16 cellular contexts compared by ENCODE assay signal in the genomic region with DNA sequence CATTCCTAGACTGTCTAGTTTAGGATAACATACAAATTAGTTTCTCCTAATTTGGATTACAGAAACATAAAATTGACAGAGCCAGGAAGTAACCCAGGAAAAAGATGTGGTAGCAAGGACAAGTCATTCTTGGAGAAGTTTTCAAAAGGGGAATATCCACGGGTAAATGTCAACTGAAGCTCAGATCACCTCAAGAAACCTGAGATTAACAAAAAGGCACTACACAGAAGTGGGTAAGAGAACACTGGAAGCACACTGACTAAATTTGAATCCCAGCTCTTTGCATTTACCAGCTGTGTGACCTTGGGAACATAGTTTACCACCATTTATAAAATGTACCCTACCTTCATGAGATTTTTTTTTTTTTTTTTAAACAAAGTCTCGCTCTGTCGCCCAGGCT. TPM values are rescaled to one million over a fixed set of nuclear protein-coding genes. Genes with fewer than 3 reads are reported as not detected.
A peak's percentile ranks its signal among the peaks of the same experiment; 100 is the strongest.
DNase-seq lines count a peak whose midpoint lies in the region; ATAC-seq and TF ChIP-seq lines count a peak whose summit lies in the region.
"Had no signal": no experiment of that assay in that cellular context is flagged by ENCODE, and none has a peak within 500 bp of the region (broad histone marks: within the 10 kb centered on the region; RNA-seq: fewer than 3 reads in every experiment).

No MANE protein-coding gene starts in this region.

- H3K4me2 ChIP-seq in osteoblast (ENCODE audit: insufficient read depth, low read length) = no peak overlapping the region
- H3K4me2 ChIP-seq: BLaER1 treated with 17β-estradiol and CSF1 and Interleukin-3, amounts not matched to agents 10 nM and 100 nM had no signal

- peaks cover 17% of the 10 kb centered on the region for H3K4me1 Mint-ChIP-seq in activated CD4-positive, alpha-beta T cell treated with anti-CD3 and anti-CD28 coated beads for 36 hours
- peaks cover 18% of the 10 kb centered on the region for H3K4me1 Mint-ChIP-seq in activated naive CD8-positive, alpha-beta T cell treated with anti-CD3 and anti-CD28 coated beads for 36 hours
- peaks cover 13% of the 10 kb centered on the region for H3K4me1 Mint-ChIP-seq in activated naive CD8-positive, alpha-beta T cell treated with anti-CD3 and anti-CD28 coated beads, Interleukin-2, amount 50 U/mL, for 24 hours
- H3K4me1 Mint-ChIP-seq in activated T-helper 17 cell treated with anti-CD3 and anti-CD28 coated beads, Interleukin-2, amount 50 U/mL, for 72 hours = peaks cover 14% of the 10 kb centered on the region
- H3K4me1 Mint-ChIP-seq in nephron progenitor cell = peaks cover 5% of the 10 kb centered on the region

- no peaks in the 10 kb centered on the region for H3K27me3 ChIP-seq in osteoblast (ENCODE audit: insufficient read depth, low read length)
- H3K27me3 ChIP-seq: BLaER1 treated with 17β-estradiol and CSF1 and Interleukin-3, amounts not matched to agents 10 nM and 100 nM had no signal

- peaks cover 16% of the 10 kb centered on the region for H3K36me3 Mint-ChIP-seq in activated CD4-positive, alpha-beta T cell treated with anti-CD3 and anti-CD28 coated beads for 36 hours (ENCODE audit: low read depth)
- H3K36me3 Mint-ChIP-seq in activated naive CD8-positive, alpha-beta T cell treated with anti-CD3 and anti-CD28 coated beads for 36 hours = peaks cover 15% of the 10 kb centered on the region
- H3K36me3 Mint-ChIP-seq in activated naive CD8-positive, alpha-beta T cell treated with anti-CD3 and anti-CD28 coated beads, Interleukin-2, amount 50 U/mL, for 24 hours (ENCODE audit: low read depth) = peaks cover 14% of the 10 kb centered on the region
- H3K36me3 Mint-ChIP-seq in activated T-helper 17 cell treated with anti-CD3 and anti-CD28 coated beads, Interleukin-2, amount 50 U/mL, for 72 hours (ENCODE audit: low read depth) = peaks cover 37% of the 10 kb centered on the region
- peaks cover 39% of the 10 kb centered on the region for H3K36me3 Mint-ChIP-seq in nephron progenitor cell (ENCODE audit: low read depth)

- no peak overlapping the region for H3K27ac Mint-ChIP-seq in activated CD4-positive, alpha-beta T cell treated with anti-CD3 and anti-CD28 coated beads for 36 hours
- peak overlapping the region; percentile 16 for H3K27ac Mint-ChIP-seq in activated naive CD8-positive, alpha-beta T cell treated with anti-CD3 and anti-CD28 coated beads for 36 hours
- no peak overlapping the region for H3K27ac Mint-ChIP-seq in activated naive CD8-positive, alpha-beta T cell treated with anti-CD3 and anti-CD28 coated beads, Interleukin-2, amount 50 U/mL, for 24 hours
- no peak overlapping the region for H3K27ac Mint-ChIP-seq in activated T-helper 17 cell treated with anti-CD3 and anti-CD28 coated beads, Interleukin-2, amount 50 U/mL, for 72 hours
- peak overlapping the region; percentile 22 for H3K27ac Mint-ChIP-seq in nephron progenitor cell

- no peak overlapping the region for H3K4me3 ChIP-seq in osteoblast (ENCODE audit: insufficient read depth, low read length)
- H3K4me3 ChIP-seq: BLaER1 treated with 17β-estradiol and CSF1 and Interleukin-3, amounts not matched to agents 10 nM and 100 nM; HAP-1 had no signal

- H4K20me1 ChIP-seq in osteoblast (ENCODE audit: insufficient read depth, low read length) = peaks cover 15% of the 10 kb centered on the region

- H2AFZ ChIP-seq in osteoblast (ENCODE audit: low read length) = no peak overlapping the region

- intact Hi-C loops in activated CD4-positive, alpha-beta T cell treated with anti-CD3 and anti-CD28 coated beads for 36 hours (cut with DNase I, micrococcal nuclease) = no loop called here
- intact Hi-C loops in left colon (cut with DNase I, micrococcal nuclease) = no loop called here

- H3K27me3 Mint-ChIP-seq in activated CD4-positive, alpha-beta T cell treated with anti-CD3 and anti-CD28 coated beads for 36 hours = no peaks in the 10 kb centered on the region
- H3K27me3 Mint-ChIP-seq in activated naive CD8-positive, alpha-beta T cell treated with anti-CD3 and anti-CD28 coated beads for 36 hours = no peaks in the 10 kb centered on the region
- H3K27me3 Mint-ChIP-seq in activated naive CD8-positive, alpha-beta T cell treated with anti-CD3 and anti-CD28 coated beads, Interleukin-2, amount 50 U/mL, for 24 hours = no peaks in the 10 kb centered on the region
- no peaks in the 10 kb centered on the region for H3K27me3 Mint-ChIP-seq in activated T-helper 17 cell treated with anti-CD3 and anti-CD28 coated beads, Interleukin-2, amount 50 U/mL, for 72 hours
- H3K27me3 Mint-ChIP-seq in nephron progenitor cell (ENCODE audit: low read depth, poor library complexity) = peaks cover 3% of the 10 kb centered on the region
- H3K27me3 Mint-ChIP-seq: CD4-positive, CD25-positive, alpha-beta regulatory T cell had no signal

- TF ChIP-seq CTCF in nephron progenitor cell (IDR thresholded peaks at IDR 0.05) (no peak), osteoblast (IDR thresholded peaks at IDR 0.05; ENCODE audit: extremely low read depth, low read depth, low read length) (no peak)

- peaks cover 52% of the 10 kb centered on the region for H3K79me2 ChIP-seq in osteoblast (ENCODE audit: insufficient read depth, low read length)

- ATAC-seq in activated CD4-positive, alpha-beta T cell treated with anti-CD3 and anti-CD28 coated beads for 36 hours = peak; percentile 33
- no peak for ATAC-seq in activated naive CD8-positive, alpha-beta T cell treated with anti-CD3 and anti-CD28 coated beads, Interleukin-2, amount 50 U/mL, for 24 hours
- peak; percentile 21 for ATAC-seq in activated T-helper 17 cell treated with anti-CD3 and anti-CD28 coated beads, Interleukin-2, amount 50 U/mL, for 72 hours (replicated peaks)
- no peak for ATAC-seq in left colon

- no peak overlapping the region for H3K4me3 Mint-ChIP-seq in activated CD4-positive, alpha-beta T cell treated with anti-CD3 and anti-CD28 coated beads for 36 hours
- H3K4me3 Mint-ChIP-seq in activated naive CD8-positive, alpha-beta T cell treated with anti-CD3 and anti-CD28 coated beads for 36 hours = no peak overlapping the region
- H3K4me3 Mint-ChIP-seq in activated naive CD8-positive, alpha-beta T cell treated with anti-CD3 and anti-CD28 coated beads, Interleukin-2, amount 50 U/mL, for 24 hours = no peak overlapping the region
- no peak overlapping the region for H3K4me3 Mint-ChIP-seq in activated T-helper 17 cell treated with anti-CD3 and anti-CD28 coated beads, Interleukin-2, amount 50 U/mL, for 72 hours
- no peak overlapping the region for H3K4me3 Mint-ChIP-seq in nephron progenitor cell
- H3K4me3 Mint-ChIP-seq: CD4-positive, CD25-positive, alpha-beta regulatory T cell had no signal

- no peak overlapping the region for H3K27ac ChIP-seq in osteoblast (ENCODE audit: low read depth, low read length)
- H3K27ac ChIP-seq: BLaER1 treated with 17β-estradiol and CSF1 and Interleukin-3, amounts not matched to agents 10 nM and 100 nM had no signal

- DNase-seq in activated CD4-positive, alpha-beta T cell treated with anti-CD3 and anti-CD28 coated beads for 36 hours = no peak
- no peak for DNase-seq in activated CD4-positive, alpha-beta T cell treated with anti-CD3 and anti-CD28 coated beads for 1 hour
- DNase-seq in activated naive CD8-positive, alpha-beta T cell treated with anti-CD3 and anti-CD28 coated beads for 36 hours = no peak
- no peak for DNase-seq in activated naive CD8-positive, alpha-beta T cell treated with anti-CD3 and anti-CD28 coated beads, Interleukin-2, amount 50 U/mL, for 24 hours
- no peak for DNase-seq in nephron progenitor cell
- DNase-seq in left colon = no peak
- no peak for DNase-seq in osteoblast (ENCODE audit: insufficient read length, low spot score, missing footprints)
- DNase-seq: 8988T; AML-193; Calu3; CD4-positive, CD25-positive, alpha-beta regulatory T cell; DMS79 treated with DMSO at 0.1 percent for 48 hours; EL had no signal

- POLR2A ChIA-PET in activated CD4-positive, alpha-beta T cell treated with anti-CD3 and anti-CD28 coated beads for 36 hours (lab: Charles Lee) = no interaction called here

- CTCF ChIA-PET in activated CD4-positive, alpha-beta T cell treated with anti-CD3 and anti-CD28 coated beads for 36 hours (lab: Charles Lee) = interaction anchor here (0.6 to 5.3 kb wide), 3 partner anchors 17 to 631 kb away, joined by 3 to 30 read pairs (median 3); no protein-coding TSS in a partner anchor

- no peaks in the 10 kb centered on the region for H3K4me1 ChIP-seq in osteoblast (ENCODE audit: insufficient read depth, low read length)
- H3K4me1 ChIP-seq: HAP-1 had no signal

- no peaks in the 10 kb centered on the region for H3K36me3 ChIP-seq in osteoblast (ENCODE audit: insufficient read depth, low read length)
- H3K36me3 ChIP-seq: HAP-1 had no signal

- no peaks in the 10 kb centered on the region for H3K9me3 ChIP-seq in osteoblast (ENCODE audit: low read depth, low read length)
- H3K9me3 ChIP-seq: BLaER1 treated with 17β-estradiol and CSF1 and Interleukin-3, amounts not matched to agents 10 nM and 100 nM; HAP-1 had no signal

- H3K9me3 Mint-ChIP-seq in activated CD4-positive, alpha-beta T cell treated with anti-CD3 and anti-CD28 coated beads for 36 hours (ENCODE audit: low read depth) = no peaks in the 10 kb centered on the region
- no peaks in the 10 kb centered on the region for H3K9me3 Mint-ChIP-seq in activated naive CD8-positive, alpha-beta T cell treated with anti-CD3 and anti-CD28 coated beads for 36 hours
- H3K9me3 Mint-ChIP-seq in activated naive CD8-positive, alpha-beta T cell treated with anti-CD3 and anti-CD28 coated beads, Interleukin-2, amount 50 U/mL, for 24 hours = no peaks in the 10 kb centered on the region
- H3K9me3 Mint-ChIP-seq in activated T-helper 17 cell treated with anti-CD3 and anti-CD28 coated beads, Interleukin-2, amount 50 U/mL, for 72 hours = no peaks in the 10 kb centered on the region
- H3K9me3 Mint-ChIP-seq in nephron progenitor cell = no peaks in the 10 kb centered on the region
- H3K9me3 Mint-ChIP-seq: CD4-positive, CD25-positive, alpha-beta regulatory T cell had no signal

RNA-seq across cellular contexts. Expression of a gene that starts 39.4 kb away (rescaled TPM):
- total RNA-seq in activated CD4-positive, alpha-beta T cell treated with anti-CD3 and anti-CD28 coated beads for 36 hours = 100 to 1,000 TPM in 1 of 2 experiments, 10 to 100 TPM in 1; 96.5 to 117 TPM
- total RNA-seq in activated naive CD8-positive, alpha-beta T cell treated with anti-CD3 and anti-CD28 coated beads for 36 hours = 100 to 1,000 TPM; 219 to 221 TPM
- 100 to 1,000 TPM in 1 of 2 donors, 10 to 100 TPM in 1; 78.4 to 181 TPM for total RNA-seq in activated T-helper 17 cell treated with anti-CD3 and anti-CD28 coated beads, Interleukin-2, amount 50 U/mL, for 72 hours
- 100 to 1,000 TPM; 116 to 136 TPM for total RNA-seq in left colon
- total RNA-seq in osteoblast = 36.8 and 47.0 TPM in 2 replicates

RNA-seq across cellular contexts. Expression of a gene that starts 54.6 kb away (rescaled TPM):
- 1 to 10 TPM; 3.8 to 4.0 TPM for total RNA-seq in activated CD4-positive, alpha-beta T cell treated with anti-CD3 and anti-CD28 coated beads for 36 hours
- total RNA-seq in activated naive CD8-positive, alpha-beta T cell treated with anti-CD3 and anti-CD28 coated beads for 36 hours = 1 to 10 TPM; 4.8 to 5.6 TPM
- total RNA-seq in activated T-helper 17 cell treated with anti-CD3 and anti-CD28 coated beads, Interleukin-2, amount 50 U/mL, for 72 hours = 1 to 10 TPM; 4.9 to 9.2 TPM
- total RNA-seq in left colon (1 to 10 TPM; 5.6 to 5.7 TPM), osteoblast (6.2 and 7.2 TPM in 2 replicates)

RNA-seq across cellular contexts. Expression of a gene that starts 57.1 kb away (rescaled TPM):
- 1 to 10 TPM; 8.5 to 8.7 TPM for total RNA-seq in activated CD4-positive, alpha-beta T cell treated with anti-CD3 and anti-CD28 coated beads for 36 hours
- total RNA-seq in activated naive CD8-positive, alpha-beta T cell treated with anti-CD3 and anti-CD28 coated beads for 36 hours = 10 to 100 TPM; 15.5 to 17.8 TPM
- total RNA-seq in activated T-helper 17 cell treated with anti-CD3 and anti-CD28 coated beads, Interleukin-2, amount 50 U/mL, for 72 hours = 10 to 100 TPM in 1 of 2 donors, 1 to 10 TPM in 1; 4.8 to 13.4 TPM
- total RNA-seq in left colon (10 to 100 TPM in 1 of 2 donors, 1 to 10 TPM in 1; 7.1 to 12.8 TPM), osteoblast (3.2 and 4.0 TPM in 2 replicates)

RNA-seq across cellular contexts. Expression of a gene that starts 59.4 kb away (rescaled TPM):
- 10 to 100 TPM; 16.8 to 20.8 TPM for total RNA-seq in activated CD4-positive, alpha-beta T cell treated with anti-CD3 and anti-CD28 coated beads for 36 hours
- total RNA-seq in activated naive CD8-positive, alpha-beta T cell treated with anti-CD3 and anti-CD28 coated beads for 36 hours = 10 to 100 TPM; 13.9 to 14.2 TPM
- 10 to 100 TPM; 18.7 to 25.1 TPM for total RNA-seq in activated T-helper 17 cell treated with anti-CD3 and anti-CD28 coated beads, Interleukin-2, amount 50 U/mL, for 72 hours
- total RNA-seq in left colon (10 to 100 TPM; 28.9 to 33.0 TPM), osteoblast (4.4 and 5.1 TPM in 2 replicates)

Comparison
In these comparisons a context has a peak if more than half of its experiments do, and no peak if none do; other contexts are left out.
1. H3K27ac Mint-ChIP-seq: peak in activated naive CD8-positive, alpha-beta T cell treated with anti-CD3 and anti-CD28 coated beads for 36 hours (single experiment) and nephron progenitor cell (single experiment); none in activated CD4-positive, alpha-beta T cell treated with anti-CD3 and anti-CD28 coated beads for 36 hours (single experiment), activated naive CD8-positive, alpha-beta T cell treated with anti-CD3 and anti-CD28 coated beads, Interleukin-2, amount 50 U/mL, for 24 hours (single experiment) and activated T-helper 17 cell treated with anti-CD3 and anti-CD28 coated beads, Interleukin-2, amount 50 U/mL, for 72 hours (single experiment).
2. ATAC-seq: peak in activated CD4-positive, alpha-beta T cell treated with anti-CD3 and anti-CD28 coated beads for 36 hours (single experiment) and activated T-helper 17 cell treated with anti-CD3 and anti-CD28 coated beads, Interleukin-2, amount 50 U/mL, for 72 hours (single experiment); none in activated naive CD8-positive, alpha-beta T cell treated with anti-CD3 and anti-CD28 coated beads, Interleukin-2, amount 50 U/mL, for 24 hours (single experiment) and left colon (single experiment).